Comparison of ENCODE assay signal across 8 cellular contexts in the genomic region with DNA sequence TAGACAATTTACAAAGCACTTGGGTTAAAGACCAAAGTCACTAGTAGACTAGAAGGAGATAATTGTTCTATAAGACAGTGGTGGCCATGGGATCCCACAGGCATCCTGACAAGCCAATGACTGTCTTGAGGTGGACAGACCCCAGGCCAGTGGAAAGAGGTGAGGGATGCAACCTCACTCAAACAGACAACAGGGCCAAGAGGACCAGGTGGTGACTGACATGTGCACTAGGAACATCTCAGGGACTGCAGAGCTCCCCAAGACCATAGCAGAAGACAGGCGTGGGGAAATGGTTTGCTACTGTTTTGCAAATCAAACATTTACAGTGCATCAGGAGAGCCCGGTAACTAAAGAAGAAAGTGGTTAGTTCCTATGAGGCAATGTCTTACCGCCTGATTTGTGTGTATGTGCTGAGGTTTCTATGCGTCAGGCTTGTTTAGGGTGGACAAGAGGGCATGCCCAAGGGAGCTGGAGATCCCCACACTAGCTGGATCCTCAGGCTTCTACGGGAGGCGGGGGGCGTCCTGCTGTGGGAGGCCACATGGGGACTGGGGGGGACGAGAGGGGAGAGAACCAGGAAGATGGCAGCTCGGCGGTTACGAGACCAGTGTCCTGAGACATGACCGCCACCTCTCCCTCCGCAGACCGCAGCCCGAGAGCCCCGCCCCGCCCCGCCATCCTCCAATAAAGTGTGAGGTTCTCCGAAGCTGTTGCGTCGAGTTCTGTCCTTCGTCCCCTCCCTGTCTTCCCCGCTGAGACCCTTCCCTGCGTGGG. TPM values are rescaled to one million over a fixed set of nuclear protein-coding genes. Genes with fewer than 3 reads are reported as not detected.
A peak's percentile ranks its signal among the peaks of the same experiment; 100 is the strongest.
DNase-seq lines count a peak whose midpoint lies in the region; ATAC-seq and TF ChIP-seq lines count a peak whose summit lies in the region.

No MANE protein-coding gene starts in this region.

- no peak for TF ChIP-seq CTCF in epithelial cell of proximal tubule (conservative IDR thresholded peaks at IDR 0.05; ENCODE audit: low read depth, low read length)

- H3K4me1 Mint-ChIP-seq in activated CD8-positive, alpha-beta T cell treated with anti-CD3 and anti-CD28 coated beads, Interleukin-2, amount 10 ng/mL, durations not matched to agents 7 days and 5 days (ENCODE audit: low read depth), result peaks cover 32% of the 10 kb centered on the region

- H3K4me3 Mint-ChIP-seq in activated CD8-positive, alpha-beta T cell treated with anti-CD3 and anti-CD28 coated beads, Interleukin-2, amount 10 ng/mL, durations not matched to agents 7 days and 5 days, result peak overlapping the region; percentile 76

- no peaks in the 10 kb centered on the region for H3K27me3 Mint-ChIP-seq in activated CD8-positive, alpha-beta T cell treated with anti-CD3 and anti-CD28 coated beads, Interleukin-2, amount 10 ng/mL, durations not matched to agents 7 days and 5 days (ENCODE audit: low read depth)

- POLR2A ChIA-PET in activated CD8-positive, alpha-beta T cell treated with anti-CD3 and anti-CD28 coated beads, Interleukin-2, amount 10 ng/mL, durations not matched to agents 7 days and 5 days (lab: Charles Lee), result interaction anchor here (0.5 to 1.1 kb wide), 3 partner anchors 142 to 205 kb away, joined by 3 to 4 read pairs (median 3); partner anchors contain the start of genes PCED1A and VPS16

- peak overlapping the region; percentile 79 for H3K27ac ChIP-seq in temporal lobe (ENCODE audit: low read depth, low read length)

- peak overlapping the region; percentile 58 for H3K27ac Mint-ChIP-seq in activated CD8-positive, alpha-beta T cell treated with anti-CD3 and anti-CD28 coated beads, Interleukin-2, amount 10 ng/mL, durations not matched to agents 7 days and 5 days

- H3K9me3 Mint-ChIP-seq in activated CD8-positive, alpha-beta T cell treated with anti-CD3 and anti-CD28 coated beads, Interleukin-2, amount 10 ng/mL, durations not matched to agents 7 days and 5 days (ENCODE audit: insufficient read depth), result no peaks in the 10 kb centered on the region

- ATAC-seq in GM18517 (IDR thresholded peaks at IDR 0.05; ENCODE audit: unreplicated experiment) (peak; percentile 43), HG03025 (IDR thresholded peaks at IDR 0.05; ENCODE audit: low FRiP score, unreplicated experiment) (peak; percentile 40)
- peak; percentile 1 for ATAC-seq in activated CD8-positive, alpha-beta T cell treated with anti-CD3 and anti-CD28 coated beads, Interleukin-2, amount 10 ng/mL, durations not matched to agents 7 days and 5 days

- CTCF ChIA-PET in activated CD8-positive, alpha-beta T cell treated with anti-CD3 and anti-CD28 coated beads, Interleukin-2, amount 10 ng/mL, durations not matched to agents 7 days and 5 days (lab: Charles Lee), result interaction anchor here (1.5 kb wide), 1 partner anchor 9 kb away, joined by 5 read pairs; no protein-coding TSS in a partner anchor

- peaks cover 25% of the 10 kb centered on the region for H3K36me3 Mint-ChIP-seq in activated CD8-positive, alpha-beta T cell treated with anti-CD3 and anti-CD28 coated beads, Interleukin-2, amount 10 ng/mL, durations not matched to agents 7 days and 5 days (ENCODE audit: low read depth)

- H3K4me3 ChIP-seq in epithelial cell of proximal tubule (ENCODE audit: low read depth, low read length), result peak overlapping the region; percentile 85

- DNase-seq in AG08395 (ENCODE audit: low spot score), result peak; percentile 83
- peak; percentile 63 for DNase-seq in NCI-H460 (ENCODE audit: extremely low read depth, low read depth)
- DNase-seq in activated CD8-positive, alpha-beta T cell treated with anti-CD3 and anti-CD28 coated beads, Interleukin-2, amount 10 ng/mL, durations not matched to agents 7 days and 5 days, result peak; percentile 60
- DNase-seq in epithelial cell of proximal tubule (ENCODE audit: low read depth), result no peak
- DNase-seq in myocyte (ENCODE audit: low read depth), result peak; percentile 80

RNA-seq across cellular contexts. Expression of gene MRPS26, which starts 0.6 kb away (rescaled TPM):
- total RNA-seq in NCI-H460 (2014; rRNA removed; shearing (Covaris generic)), result 78.4 and 82.0 TPM in 2 replicates
- polyA plus RNA-seq in NCI-H460 (2014; cell fraction: nucleus; rRNA removed), result 155 and 176 TPM in 2 replicates
- 10 to 100 TPM; 37.4 to 38.9 TPM for total RNA-seq in activated CD8-positive, alpha-beta T cell treated with anti-CD3 and anti-CD28 coated beads, Interleukin-2, amount 10 ng/mL, durations not matched to agents 7 days and 5 days
- total RNA-seq in epithelial cell of proximal tubule (107 and 128 TPM in 2 replicates), myocyte (51.2 and 56.8 TPM in 2 replicates), temporal lobe (24.3 TPM)
- 39.9 TPM for polyA plus RNA-seq in myocyte (2012)

RNA-seq across cellular contexts. Expression of gene GNRH2, which starts 1.8 kb away (rescaled TPM):
- not detected in 2 replicates for total RNA-seq in NCI-H460 (2014; rRNA removed; shearing (Covaris generic))
- not detected in 2 replicates for polyA plus RNA-seq in NCI-H460 (2014; cell fraction: nucleus; rRNA removed)
- 1 to 10 TPM; 1.5 to 1.7 TPM for total RNA-seq in activated CD8-positive, alpha-beta T cell treated with anti-CD3 and anti-CD28 coated beads, Interleukin-2, amount 10 ng/mL, durations not matched to agents 7 days and 5 days
- total RNA-seq in epithelial cell of proximal tubule (not detected in 2 replicates), myocyte (not detected in 2 replicates), temporal lobe (not detected)
- 0.10 TPM for polyA plus RNA-seq in myocyte (2012)

RNA-seq across cellular contexts. Expression of gene OXT, which starts 26.2 kb away (rescaled TPM):
- total RNA-seq in NCI-H460 (2014; rRNA removed; shearing (Covaris generic)), result not detected in 2 replicates
- not detected in 2 replicates for polyA plus RNA-seq in NCI-H460 (2014; cell fraction: nucleus; rRNA removed)
- not detected for total RNA-seq in activated CD8-positive, alpha-beta T cell treated with anti-CD3 and anti-CD28 coated beads, Interleukin-2, amount 10 ng/mL, durations not matched to agents 7 days and 5 days
- total RNA-seq in epithelial cell of proximal tubule, result 0.43 TPM in 1 of 2 replicates, not detected in the other
- not detected in 2 replicates for total RNA-seq in myocyte
- polyA plus RNA-seq in myocyte (2012), result not detected
- total RNA-seq in temporal lobe, result not detected

RNA-seq across cellular contexts. Expression of gene AVP, which starts 39.3 kb away (rescaled TPM):
- total RNA-seq in NCI-H460 (2014; rRNA removed; shearing (Covaris generic)), result not detected in 2 replicates
- polyA plus RNA-seq in NCI-H460 (2014; cell fraction: nucleus; rRNA removed), result not detected in 2 replicates
- not detected for total RNA-seq in activated CD8-positive, alpha-beta T cell treated with anti-CD3 and anti-CD28 coated beads, Interleukin-2, amount 10 ng/mL, durations not matched to agents 7 days and 5 days
- total RNA-seq in epithelial cell of proximal tubule, result not detected in 2 replicates
- not detected in 2 replicates for total RNA-seq in myocyte
- polyA plus RNA-seq in myocyte (2012), result not detected
- total RNA-seq in temporal lobe, result not detected
